1 cellular context compared by ENCODE assay signal in the genomic region with DNA sequence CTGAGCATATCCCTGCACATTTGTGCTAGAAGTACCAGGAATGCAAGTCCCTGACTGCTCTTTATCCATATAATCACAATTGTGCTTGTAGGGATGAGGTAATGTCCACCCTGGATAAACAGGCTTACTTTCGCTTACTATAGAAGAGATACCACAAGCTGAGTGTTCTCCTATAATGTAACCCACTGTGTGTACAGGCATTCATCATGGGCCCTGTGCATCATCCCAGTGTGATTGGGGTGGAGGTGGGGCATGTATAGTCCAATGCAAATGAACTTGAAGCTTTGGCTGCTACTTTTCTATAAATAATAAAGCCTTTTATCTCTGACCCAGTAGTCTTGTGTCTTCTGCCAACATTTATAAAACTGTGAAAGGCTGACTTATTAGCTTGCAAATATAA.
TF ChIP-seq lines count a peak whose summit lies in the region.

No MANE protein-coding gene starts in this region.

TF ChIP-seq in K562, 482 proteins besides CTCF, POLR2A, EP300 and RAD21:
- no peak for TF ChIP-seq MTF1 (CRISPR knock-in tag; IDR thresholded peaks at IDR 0.05; ENCODE audit: borderline replicate concordance)
- TF ChIP-seq, protein P1, sequence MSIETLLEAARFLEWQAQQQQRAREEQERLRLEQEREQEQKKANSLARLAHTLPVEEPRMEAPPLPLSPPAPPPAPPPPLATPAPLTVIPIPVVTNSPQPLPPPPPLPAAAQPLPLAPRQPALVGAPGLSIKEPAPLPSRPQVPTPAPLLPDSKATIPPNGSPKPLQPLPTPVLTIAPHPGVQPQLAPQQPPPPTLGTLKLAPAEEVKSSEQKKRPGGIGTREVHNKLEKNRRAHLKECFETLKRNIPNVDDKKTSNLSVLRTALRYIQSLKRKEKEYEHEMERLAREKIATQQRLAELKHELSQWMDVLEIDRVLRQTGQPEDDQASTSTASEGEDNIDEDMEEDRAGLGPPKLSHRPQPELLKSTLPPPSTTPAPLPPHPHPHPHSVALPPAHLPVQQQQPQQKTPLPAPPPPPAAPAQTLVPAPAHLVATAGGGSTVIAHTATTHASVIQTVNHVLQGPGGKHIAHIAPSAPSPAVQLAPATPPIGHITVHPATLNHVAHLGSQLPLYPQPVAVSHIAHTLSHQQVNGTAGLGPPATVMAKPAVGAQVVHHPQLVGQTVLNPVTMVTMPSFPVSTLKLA (conservative IDR thresholded peaks at IDR 0.05), result no peak
- TF ChIP-seq FOS (IDR thresholded peaks at IDR 0.05; ENCODE audit: extremely low read depth, insufficient read length), result no peak
TF ChIP-seq in K562: peak in this region for 0.
